1 cellular context compared by ENCODE assay signal in genomic region chr20:23361651-23362391, GRCh38.
TF ChIP-seq lines count a peak whose summit lies in the region.

Gene GZF1 (plus strand): TSS chr20:23362182. CDS start chr20:23364384, 2,202 bp downstream.

TF ChIP-seq in HepG2, 621 proteins besides CTCF, POLR2A, EP300 and RAD21 (continued from another document and continues in another):
- TF ChIP-seq THAP8 (CRISPR knock-in tag; IDR thresholded peaks at IDR 0.05; ENCODE audit: borderline replicate concordance) (peak; percentile 94; the same call in 1 of the 2 replicates), ZBTB14 (CRISPR knock-in tag; IDR thresholded peaks at IDR 0.05) (peak; percentile 38; the same call in 1 of the 2 replicates), KDM5B (CRISPR knock-in tag; IDR thresholded peaks at IDR 0.05; ENCODE audit: borderline replicate concordance) (peak; percentile 97), MIXL1 (CRISPR knock-in tag; IDR thresholded peaks at IDR 0.05) (peak; percentile 77), ZBTB10 (CRISPR knock-in tag; IDR thresholded peaks at IDR 0.05; ENCODE audit: borderline replicate concordance) (peak; percentile 83), ATF1 (CRISPR knock-in tag; IDR thresholded peaks at IDR 0.05) (peak; percentile 93), KLF16 (CRISPR knock-in tag; IDR thresholded peaks at IDR 0.05) (peak in 1 of 2 experiments; percentile 98; a peak in 2 of 4 replicates), HES4 (CRISPR knock-in tag; IDR thresholded peaks at IDR 0.05; ENCODE audit: borderline replicate concordance) (no peak; the same call in none of the 2 replicates), ZFP36 (IDR thresholded peaks at IDR 0.05; ENCODE audit: borderline replicate concordance, low read depth, low read length, partially characterized antibody) (no peak), NFKB2 (CRISPR knock-in tag; IDR thresholded peaks at IDR 0.05; ENCODE audit: borderline replicate concordance) (peak; percentile 97), ZEB1 (IDR thresholded peaks at IDR 0.05; ENCODE audit: insufficient replicate concordance, low read depth) (no peak), ZNF609 (CRISPR knock-in tag; IDR thresholded peaks at IDR 0.05; ENCODE audit: borderline replicate concordance) (peak; percentile 87), CERS6 (CRISPR knock-in tag; IDR thresholded peaks at IDR 0.05) (peak; percentile 77; the same call in 1 of the 2 replicates), ELF1 (CRISPR knock-in tag; IDR thresholded peaks at IDR 0.05) (peak; percentile 98), MXD3 (CRISPR knock-in tag; IDR thresholded peaks at IDR 0.05) (peak; percentile 97), ZFP91 (CRISPR knock-in tag; IDR thresholded peaks at IDR 0.05; ENCODE audit: borderline replicate concordance) (peak; percentile 98), XRCC5 (optimal IDR thresholded peaks at IDR 0.05; ENCODE audit: low read length) (peak; percentile 88), MLLT10 (CRISPR knock-in tag; IDR thresholded peaks at IDR 0.05) (no peak), ZNF766 (CRISPR knock-in tag; IDR thresholded peaks at IDR 0.05; ENCODE audit: borderline replicate concordance) (peak; percentile 51; the same call in 1 of the 2 replicates), ZNF12 (CRISPR knock-in tag; IDR thresholded peaks at IDR 0.05) (peak; percentile 79), SNAPC5 (CRISPR knock-in tag; IDR thresholded peaks at IDR 0.05; ENCODE audit: borderline replicate concordance) (no peak), ZNF614 (CRISPR knock-in tag; IDR thresholded peaks at IDR 0.05; ENCODE audit: borderline replicate concordance) (peak; percentile 98), KAT2B (IDR thresholded peaks at IDR 0.05; ENCODE audit: borderline replicate concordance, low read depth, low read length) (no peak), ZNF276 (CRISPR knock-in tag; IDR thresholded peaks at IDR 0.05; ENCODE audit: low read depth) (peak; percentile 83; the same call in 1 of the 2 replicates), ZNF703 (CRISPR knock-in tag; IDR thresholded peaks at IDR 0.05; ENCODE audit: borderline replicate concordance) (peak; percentile 96), MTF2 (CRISPR knock-in tag; IDR thresholded peaks at IDR 0.05; ENCODE audit: borderline replicate concordance) (0 out of 2 replicates have a peak, but pooled peaks have one; percentile 60), SOX5 (CRISPR knock-in tag; IDR thresholded peaks at IDR 0.05; ENCODE audit: borderline replicate concordance) (peak; percentile 85), UBTF (CRISPR knock-in tag; IDR thresholded peaks at IDR 0.05) (peak; percentile 98), BRF2 (CRISPR knock-in tag; IDR thresholded peaks at IDR 0.05) (peak; percentile 76; the same call in 1 of the 2 replicates), ZC3H13 (CRISPR knock-in tag; IDR thresholded peaks at IDR 0.05) (peak; percentile 98), ZNF282 (IDR thresholded peaks at IDR 0.05; ENCODE audit: partially characterized antibody) (no peak)
